11 cellular contexts compared by ENCODE assay signal in the genomic region with DNA sequence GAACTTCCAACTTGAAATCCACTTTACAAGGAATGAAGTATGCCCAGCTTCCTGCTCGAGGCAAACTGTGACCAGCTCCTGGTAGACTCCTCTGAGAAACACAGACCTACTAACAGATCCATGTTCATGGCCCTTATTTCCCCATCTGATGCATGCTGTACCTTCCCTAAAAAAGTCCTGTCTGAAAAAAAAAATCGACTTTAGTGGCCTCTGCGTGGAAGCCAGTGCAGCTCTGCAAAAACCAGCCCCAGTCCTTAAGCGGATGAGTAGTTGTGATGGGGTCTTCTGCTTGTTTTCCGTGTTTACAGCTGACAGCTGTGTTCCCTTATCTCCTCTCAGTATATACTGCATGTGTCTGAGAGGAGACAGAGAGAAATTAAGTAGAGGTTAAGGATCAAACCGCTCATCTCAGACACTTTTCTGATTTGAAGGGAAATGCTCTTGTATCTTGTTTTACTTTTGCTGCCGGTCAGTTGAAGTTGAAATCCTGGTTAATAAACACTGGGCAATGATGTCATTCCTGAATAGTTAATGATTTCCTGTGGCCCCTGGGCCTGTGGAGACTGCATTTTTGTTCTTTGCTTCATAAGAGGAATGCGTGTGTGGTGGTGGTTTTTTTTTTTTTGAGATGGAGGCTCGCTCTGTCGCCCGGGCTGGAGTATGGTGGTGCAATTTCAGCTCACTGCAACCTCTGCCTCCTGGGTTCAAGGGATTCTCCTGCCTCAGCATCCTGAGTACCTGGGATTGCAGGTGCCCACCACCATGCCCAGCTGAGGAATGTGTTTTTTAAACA.
DNase-seq lines count a peak whose midpoint lies in the region; ATAC-seq, FAIRE-seq and TF ChIP-seq lines count a peak whose summit lies in the region.
"Had no signal": no experiment of that assay in that cellular context is flagged by ENCODE, and none has a peak within 500 bp of the region (broad histone marks: within the 10 kb centered on the region; RNA-seq: fewer than 3 reads in every experiment).

No MANE protein-coding gene starts in this region.

- H3K27me3 ChIP-seq in Caco-2 (replicated peaks; ENCODE audit: control insufficient read depth, insufficient read depth, low read length) (no peaks in the 10 kb centered on the region), SJSA1 (replicated peaks) (no peaks in the 10 kb centered on the region), pancreas (no peaks in the 10 kb centered on the region)
- no peaks in the 10 kb centered on the region for H3K27me3 ChIP-seq in naive thymus-derived CD4-positive, alpha-beta T cell (ENCODE audit: control insufficient read depth in 2 of 2, insufficient read depth in 2 of 2, low read length in 2 of 2)

- 0 out of 2 replicates have a peak overlapping the region, but pooled peaks have one; percentile 7 for H3K4me3 ChIP-seq in Caco-2 (ENCODE audit: low read depth, low read length)
- H3K4me3 ChIP-seq in SJSA1: peak overlapping the region; percentile 9; the same call in 1 of the 2 replicates
- H3K4me3 ChIP-seq in fibroblast of the aortic adventitia (ENCODE audit: low read depth, low read length): no peak overlapping the region
- H3K4me3 ChIP-seq in pancreas: no peak overlapping the region
- no peak overlapping the region for H3K4me3 ChIP-seq in naive thymus-derived CD4-positive, alpha-beta T cell (ENCODE audit: low read length)

- 0 out of 2 replicates have a peak, but pooled peaks cover 1% of the 10 kb centered on the region for H3K36me3 ChIP-seq in Caco-2 (ENCODE audit: control insufficient read depth, insufficient read depth, low read length)
- H3K36me3 ChIP-seq in SJSA1: peaks cover 33% of the 10 kb centered on the region
- peaks cover 0 to 7% (median 0%) of the 10 kb centered on the region in 3 donors for H3K36me3 ChIP-seq in pancreas
- no peaks in the 10 kb centered on the region for H3K36me3 ChIP-seq in naive thymus-derived CD4-positive, alpha-beta T cell (ENCODE audit: control insufficient read depth in 2 of 3, insufficient read depth in 3 of 3, low read length in 3 of 3)

- peaks cover 33% of the 10 kb centered on the region for H3K4me1 Mint-ChIP-seq in Caco-2 (ENCODE audit: low read depth, unreplicated experiment)
- H3K4me1 Mint-ChIP-seq in T-cell: no peaks in the 10 kb centered on the region
- H3K4me1 Mint-ChIP-seq in naive thymus-derived CD4-positive, alpha-beta T cell: no peaks in the 10 kb centered on the region

- peaks cover 61% of the 10 kb centered on the region for H3K36me3 Mint-ChIP-seq in Caco-2 (ENCODE audit: insufficient read depth, unreplicated experiment)
- H3K36me3 Mint-ChIP-seq in T-cell: no peaks in the 10 kb centered on the region
- H3K36me3 Mint-ChIP-seq in naive thymus-derived CD4-positive, alpha-beta T cell: no peaks in the 10 kb centered on the region

- H3K27me3 Mint-ChIP-seq in Caco-2 (ENCODE audit: insufficient read depth, unreplicated experiment) (no peaks in the 10 kb centered on the region), T-cell (peaks cover 0 to 4% of the 10 kb centered on the region in 2 donors)
- peaks cover 0 to 33% (median 0%) of the 10 kb centered on the region in 5 donors for H3K27me3 Mint-ChIP-seq in naive thymus-derived CD4-positive, alpha-beta T cell

- H3K4me3 Mint-ChIP-seq in Caco-2 (ENCODE audit: unreplicated experiment) (peak overlapping the region; percentile 68), T-cell (no peak overlapping the region)
- no peak overlapping the region for H3K4me3 Mint-ChIP-seq in naive thymus-derived CD4-positive, alpha-beta T cell

- H3K9me3 ChIP-seq in Caco-2 (no peaks in the 10 kb centered on the region), SJSA1 (replicated peaks) (no peaks in the 10 kb centered on the region), pancreas (no peaks in the 10 kb centered on the region)
- H3K9me3 ChIP-seq in naive thymus-derived CD4-positive, alpha-beta T cell (ENCODE audit: control insufficient read depth in 2 of 3, low read length in 3 of 3): no peaks in the 10 kb centered on the region

- no peak for FAIRE-seq in pancreas (lab: Jason Lieb, UNC)

- peak overlapping the region; percentile 81 for H3K27ac ChIP-seq in SJSA1
- peak overlapping the region; percentile 15 to 64 (median 44) for H3K27ac ChIP-seq in pancreas
- H3K27ac ChIP-seq in naive thymus-derived CD4-positive, alpha-beta T cell (ENCODE audit: low read depth, low read length): no peak overlapping the region

- H3K9me3 Mint-ChIP-seq in Caco-2 (ENCODE audit: unreplicated experiment): no peaks in the 10 kb centered on the region
- H3K9me3 Mint-ChIP-seq in T-cell: peaks cover 0 to 6% (median 0%) of the 10 kb centered on the region in 3 donors
- H3K9me3 Mint-ChIP-seq in naive thymus-derived CD4-positive, alpha-beta T cell: peaks cover 0 to 5% (median 0%) of the 10 kb centered on the region in 11 donors

- ATAC-seq in pancreas: peak; percentile 76 to 93 (median 86)
- no peak for ATAC-seq in T-cell (replicated peaks in 1 of 4)
- ATAC-seq in stimulated activated naive CD8-positive, alpha-beta T cell treated with anti-CD3 and anti-CD28 coated beads, Interleukin-15, Interleukin-2, amounts not matched to agents 100 U/mL and 50 U/mL, for 24 hours: no peak
- ATAC-seq in HG02610 (IDR thresholded peaks at IDR 0.05; ENCODE audit: unreplicated experiment): no peak
- ATAC-seq in naive thymus-derived CD4-positive, alpha-beta T cell: no peak

- peaks cover 15% of the 10 kb centered on the region for H3K4me1 ChIP-seq in Caco-2
- peaks cover 14% of the 10 kb centered on the region for H3K4me1 ChIP-seq in SJSA1 (replicated peaks)
- peaks cover 0 to 15% (median 0%) of the 10 kb centered on the region in 3 donors for H3K4me1 ChIP-seq in pancreas
- no peaks in the 10 kb centered on the region for H3K4me1 ChIP-seq in naive thymus-derived CD4-positive, alpha-beta T cell (ENCODE audit: control insufficient read depth in 2 of 2, insufficient read depth in 2 of 2, low read length in 2 of 2)

- intact Hi-C loops in Caco-2 (cut with micrococcal nuclease; ENCODE audit: unreplicated experiment): loop anchor here (5.0 to 10.0 kb wide), 2 partner anchors 186 to 398 kb away; no protein-coding TSS in a partner anchor
- intact Hi-C loops in pancreas (cut with DNase I): no loop called here
- intact Hi-C loops in naive thymus-derived CD4-positive, alpha-beta T cell (cut with micrococcal nuclease): no loop called here

- POLR2A ChIA-PET in Caco-2 (lab: Charles Lee) (interaction anchor here (0.6 kb wide), 1 partner anchor 228 kb away, joined by 6 read pairs; no protein-coding TSS in a partner anchor), T-cell (lab: Charles Lee) (no interaction called here)
- POLR2A ChIA-PET in naive thymus-derived CD4-positive, alpha-beta T cell (lab: Charles Lee): no interaction called here

- TF ChIP-seq CTCF in Caco-2 (IDR thresholded peaks at IDR 0.05; ENCODE audit: insufficient read depth in 1 of 2, low read depth in 1 of 2, low read length in 1 of 2, severe bottlenecking in 1 of 2, unreplicated experiment in 1 of 2) (no peak), fibroblast of the aortic adventitia (IDR thresholded peaks at IDR 0.05; ENCODE audit: insufficient read depth, low read length) (no peak), pancreas (IDR thresholded peaks at IDR 0.05) (no peak)

- CTCF ChIA-PET in Caco-2 (lab: Charles Lee) (interaction anchor here (0.7 kb wide), 2 partner anchors 46 to 386 kb away, joined by 3 to 6 read pairs; no protein-coding TSS in a partner anchor), T-cell (lab: Charles Lee) (no interaction called here)
- CTCF ChIA-PET in naive thymus-derived CD4-positive, alpha-beta T cell (lab: Charles Lee): no interaction called here

- H3K27ac Mint-ChIP-seq in Caco-2 (ENCODE audit: unreplicated experiment) (peak overlapping the region; percentile 87), T-cell (no peak overlapping the region)
- no peak overlapping the region for H3K27ac Mint-ChIP-seq in naive thymus-derived CD4-positive, alpha-beta T cell

- DNase-seq in Caco-2 (peak; percentile 62 to 74), SJSA1 (ENCODE audit: low read depth in 1 of 2, low spot score in 2 of 2) (peak; percentile 61 to 87), fibroblast of the aortic adventitia (ENCODE audit: low read depth) (peak; percentile 82), pancreas (peak in 3 of 6 donors; percentile 18 to 44 (median 20)), T-cell (no peak)
- no peak for DNase-seq in stimulated activated naive CD8-positive, alpha-beta T cell treated with anti-CD3 and anti-CD28 coated beads, Interleukin-15, Interleukin-2, amounts not matched to agents 100 U/mL and 50 U/mL, for 24 hours
- DNase-seq in naive thymus-derived CD4-positive, alpha-beta T cell: no peak
- DNase-seq: activated T-cell treated with anti-CD3 and anti-CD28 coated beads, Interleukin-2, amount 50 U/mL, for 1 hour; MM.1S; stimulated activated CD4-positive, alpha-beta T cell treated with anti-CD3 and anti-CD28 coated beads, Interleukin-4, amount 100 ng/mL, for 24 hours had no signal

- WGBS in pancreas, 2 donors: 42 to 50% methylated on average over 11 of the region's 11 CpGs

- BruUV-seq in Caco-2 (replicated peaks; lab: Mats Ljungman, UMichigan): TSS peak; percentile 96

Comparison
In these comparisons a context has a peak if more than half of its experiments do, and no peak if none do; other contexts are left out.
1. DNase-seq: peak in Caco-2 (2 of 2), SJSA1 (2 of 2) and fibroblast of the aortic adventitia (single experiment); none in T-cell (0 of 34), stimulated activated naive CD8-positive, alpha-beta T cell treated with anti-CD3 and anti-CD28 coated beads, Interleukin-15, Interleukin-2, amounts not matched to agents 100 U/mL and 50 U/mL, for 24 hours (single experiment) and naive thymus-derived CD4-positive, alpha-beta T cell (0 of 9).
2. H3K4me3 ChIP-seq: peak in Caco-2 (single experiment) and SJSA1 (single experiment); none in fibroblast of the aortic adventitia (single experiment), pancreas (0 of 4) and naive thymus-derived CD4-positive, alpha-beta T cell (single experiment).
3. ATAC-seq: peak in pancreas (4 of 4); none in T-cell (0 of 4), stimulated activated naive CD8-positive, alpha-beta T cell treated with anti-CD3 and anti-CD28 coated beads, Interleukin-15, Interleukin-2, amounts not matched to agents 100 U/mL and 50 U/mL, for 24 hours (single experiment), HG02610 (single experiment) and naive thymus-derived CD4-positive, alpha-beta T cell (single experiment).